16 cellular contexts compared by ENCODE assay signal in genomic region chr16:87244646-87245197, GRCh38.
A peak's percentile ranks its signal among the peaks of the same experiment; 100 is the strongest.
DNase-seq lines count a peak whose midpoint lies in the region; ATAC-seq, FAIRE-seq and TF ChIP-seq lines count a peak whose summit lies in the region.
"Had no signal": no experiment of that assay in that cellular context is flagged by ENCODE, and none has a peak within 500 bp of the region (broad histone marks: within the 10 kb centered on the region; RNA-seq: fewer than 3 reads in every experiment).

No MANE protein-coding gene starts in this region.

- BruUV-seq in HepG2 (replicated peaks; lab: Mats Ljungman, UMichigan): no TSS peak

- intact Hi-C loops in HepG2 (cut with micrococcal nuclease; ENCODE audit: unreplicated experiment) (no loop called here), right lobe of liver (cut with DNase I) (no loop called here)
- intact Hi-C loops in activated T-helper 2 cell treated with anti-CD3 and anti-CD28 coated beads, Interferon-gamma antibody, Interleukin-2, Interleukin-4, amounts not matched to agents 10 μg/mL and 5 μg/mL and 100 μg/mL, durations not matched to agents 14 hours and 24 hours and 36 hours (cut with micrococcal nuclease): loop anchor here (5.0 kb wide), 1 partner anchor 33 kb away; no protein-coding TSS in a partner anchor

- no peak for TF ChIP-seq RAD21 in HepG2 (CRISPR knock-in tag; IDR thresholded peaks at IDR 0.05)

- H3K4me2 ChIP-seq in HepG2 (ENCODE audit: low read depth, low read length): no peak overlapping the region
- H3K4me2 ChIP-seq: GM23338 had no signal

- no peaks in the 10 kb centered on the region for H3K9me3 Mint-ChIP-seq in activated T-helper 2 cell treated with anti-CD3 and anti-CD28 coated beads, Interferon-gamma antibody, Interleukin-2, Interleukin-4, amounts not matched to agents 10 μg/mL and 5 μg/mL and 100 μg/mL, durations not matched to agents 14 hours and 24 hours and 36 hours
- no peaks in the 10 kb centered on the region for H3K9me3 Mint-ChIP-seq in nephron progenitor cell
- H3K9me3 Mint-ChIP-seq: CD4-positive, alpha-beta memory T cell; GM23338; H9 had no signal

- no peak overlapping the region for H3K4me3 Mint-ChIP-seq in activated T-helper 2 cell treated with anti-CD3 and anti-CD28 coated beads, Interferon-gamma antibody, Interleukin-2, Interleukin-4, amounts not matched to agents 10 μg/mL and 5 μg/mL and 100 μg/mL, durations not matched to agents 14 hours and 24 hours and 36 hours (ENCODE audit: low read depth)
- H3K4me3 Mint-ChIP-seq in nephron progenitor cell: no peak overlapping the region
- H3K4me3 Mint-ChIP-seq: CD4-positive, alpha-beta memory T cell; GM23338; H9 had no signal

- in situ Hi-C loops in HepG2 (cut with HindIII; ENCODE audit: extremely low pct_ligation_motif_present, low pct_unique_long_range_greater_than_20kb): no loop called here

- H3K4me3 ChIP-seq in HepG2 (replicated peaks in 1 of 3; ENCODE audit: insufficient read depth in 1 of 3, low read depth in 2 of 3, low read length in 3 of 3) (no peak overlapping the region), right lobe of liver (no peak overlapping the region)
- H3K4me3 ChIP-seq: GM23338 had no signal

- ATAC-seq in HepG2 (no peak), right lobe of liver (no peak), HG03520 (IDR thresholded peaks at IDR 0.05; ENCODE audit: unreplicated experiment) (no peak), HG03139 (IDR thresholded peaks at IDR 0.05; ENCODE audit: unreplicated experiment) (no peak)

- H2AFZ ChIP-seq in HepG2 (ENCODE audit: low read length): no peak overlapping the region

- H3K9ac ChIP-seq in HepG2 (ENCODE audit: insufficient read depth, low read depth, low read length): no peak overlapping the region

- H3K9me3 ChIP-seq in HepG2 (ENCODE audit: low read length): no peaks in the 10 kb centered on the region
- H3K9me3 ChIP-seq in right lobe of liver: no peaks in the 10 kb centered on the region

- DNase-seq in HepG2 (ENCODE audit: low spot score) (no peak), right lobe of liver (no peak), nephron progenitor cell (no peak)
- DNase-seq in activated T-helper 2 cell treated with anti-CD3 and anti-CD28 coated beads, Interferon-gamma antibody, Interleukin-2, Interleukin-4, amounts not matched to agents 10 μg/mL and 5 μg/mL and 100 μg/mL, durations not matched to agents 14 hours and 24 hours and 36 hours (ENCODE audit: low spot score): no peak
- DNase-seq in activated CD4-positive, alpha-beta T cell treated with anti-CD3 and anti-CD28 coated beads, Interleukin-2, amount 50 U/mL, for 1 hour: no peak
- DNase-seq: ACHN; CD4-positive, alpha-beta memory T cell; DND-41; GDM1; H9; IMR-90 had no signal

- H3K4me1 Mint-ChIP-seq in activated T-helper 2 cell treated with anti-CD3 and anti-CD28 coated beads, Interferon-gamma antibody, Interleukin-2, Interleukin-4, amounts not matched to agents 10 μg/mL and 5 μg/mL and 100 μg/mL, durations not matched to agents 14 hours and 24 hours and 36 hours (ENCODE audit: low read depth): peaks cover 50% of the 10 kb centered on the region
- H3K4me1 Mint-ChIP-seq in nephron progenitor cell: peaks cover 66% of the 10 kb centered on the region
- H3K4me1 Mint-ChIP-seq: CD4-positive, alpha-beta memory T cell had no signal

- TF ChIP-seq EP300 in HepG2 (IDR thresholded peaks at IDR 0.05; ENCODE audit: low read depth in 2 of 2, low read length in 2 of 2) (no peak), HepG2 (CRISPR knock-in tag; IDR thresholded peaks at IDR 0.05; ENCODE audit: borderline replicate concordance) (no peak)

- 66% methylated on average over 7 of the region's 7 CpGs for WGBS in HepG2 (ENCODE audit: low lambda C conversion rate)
- 73% methylated on average over 6 of the region's 7 CpGs for WGBS in right lobe of liver (ENCODE audit: insufficient coverage, low coverage, low lambda C conversion rate, missing lambda C conversion rate)

- no peak for FAIRE-seq in HepG2 (lab: Jason Lieb, UNC)
- FAIRE-seq: GM12892 had no signal

- no peaks in the 10 kb centered on the region for H3K79me2 ChIP-seq in HepG2 (ENCODE audit: insufficient read depth, low read length)

- H3K27me3 ChIP-seq in HepG2 (ENCODE audit: control insufficient read depth in 1 of 2, insufficient read depth in 2 of 2, low read length in 2 of 2) (no peaks in the 10 kb centered on the region), right lobe of liver (no peaks in the 10 kb centered on the region)

- H3K36me3 ChIP-seq in HepG2 (replicated peaks in 1 of 2; ENCODE audit: control insufficient read depth in 1 of 2, insufficient read depth in 2 of 2, low read length in 2 of 2) (no peaks in the 10 kb centered on the region), right lobe of liver (no peaks in the 10 kb centered on the region)

- CTCF ChIA-PET in HepG2 (lab: Yijun Ruan, JAX; ENCODE audit: low intra/inter-chr PET ratio, low total read pairs): no interaction called here

- POLR2A ChIA-PET in HepG2 (lab: Yijun Ruan, JAX): no interaction called here

- no peaks in the 10 kb centered on the region for H4K20me1 ChIP-seq in HepG2 (ENCODE audit: insufficient read depth, low read length)

- H3K4me1 ChIP-seq in HepG2 (ENCODE audit: insufficient read depth, low read length): peaks cover 58% of the 10 kb centered on the region
- H3K4me1 ChIP-seq in right lobe of liver: peaks cover 0 to 6% (median 0%) of the 10 kb centered on the region in 4 donors

- H3K27ac ChIP-seq in HepG2 (ENCODE audit: extremely low read length, insufficient read depth, low read length) (no peak overlapping the region), right lobe of liver (no peak overlapping the region)
- H3K27ac ChIP-seq: C4-2B had no signal

- peak overlapping the region; percentile 49 for H3K27ac Mint-ChIP-seq in activated T-helper 2 cell treated with anti-CD3 and anti-CD28 coated beads, Interferon-gamma antibody, Interleukin-2, Interleukin-4, amounts not matched to agents 10 μg/mL and 5 μg/mL and 100 μg/mL, durations not matched to agents 14 hours and 24 hours and 36 hours
- peak overlapping the region; percentile 87 for H3K27ac Mint-ChIP-seq in nephron progenitor cell
- H3K27ac Mint-ChIP-seq: CD4-positive, alpha-beta memory T cell had no signal

- TF ChIP-seq POLR2A in HepG2 (IDR thresholded peaks at IDR 0.05; ENCODE audit: insufficient read depth in 1 of 2, low read depth in 2 of 2, low read length in 2 of 2) (no peak), right lobe of liver (IDR thresholded peaks at IDR 0.05) (no peak)

- TF ChIP-seq CTCF in HepG2 (CRISPR knock-in tag; IDR thresholded peaks at IDR 0.05) (no peak), right lobe of liver (IDR thresholded peaks at IDR 0.05) (no peak), nephron progenitor cell (IDR thresholded peaks at IDR 0.05) (no peak)

- H3K27me3 Mint-ChIP-seq in activated T-helper 2 cell treated with anti-CD3 and anti-CD28 coated beads, Interferon-gamma antibody, Interleukin-2, Interleukin-4, amounts not matched to agents 10 μg/mL and 5 μg/mL and 100 μg/mL, durations not matched to agents 14 hours and 24 hours and 36 hours (ENCODE audit: low read depth): no peaks in the 10 kb centered on the region
- H3K27me3 Mint-ChIP-seq in nephron progenitor cell (ENCODE audit: low read depth, poor library complexity): peaks cover 3% of the 10 kb centered on the region

- H3K36me3 Mint-ChIP-seq in activated T-helper 2 cell treated with anti-CD3 and anti-CD28 coated beads, Interferon-gamma antibody, Interleukin-2, Interleukin-4, amounts not matched to agents 10 μg/mL and 5 μg/mL and 100 μg/mL, durations not matched to agents 14 hours and 24 hours and 36 hours (ENCODE audit: low read depth): no peaks in the 10 kb centered on the region
- H3K36me3 Mint-ChIP-seq in nephron progenitor cell (ENCODE audit: low read depth): no peaks in the 10 kb centered on the region
- H3K36me3 Mint-ChIP-seq: CD4-positive, alpha-beta memory T cell had no signal

TF ChIP-seq in HepG2, 621 proteins besides CTCF, POLR2A, EP300 and RAD21:
- peak; percentile 95 for TF ChIP-seq ZNF768 (CRISPR knock-in tag; IDR thresholded peaks at IDR 0.05)
- TF ChIP-seq ZMYM3 (CRISPR knock-in tag; IDR thresholded peaks at IDR 0.05): peak; percentile 88; the same call in 1 of the 2 replicates
- no peak for TF ChIP-seq ZBTB38 (CRISPR knock-in tag; IDR thresholded peaks at IDR 0.05)
